18 cellular contexts compared by ENCODE assay signal in the genomic region with DNA sequence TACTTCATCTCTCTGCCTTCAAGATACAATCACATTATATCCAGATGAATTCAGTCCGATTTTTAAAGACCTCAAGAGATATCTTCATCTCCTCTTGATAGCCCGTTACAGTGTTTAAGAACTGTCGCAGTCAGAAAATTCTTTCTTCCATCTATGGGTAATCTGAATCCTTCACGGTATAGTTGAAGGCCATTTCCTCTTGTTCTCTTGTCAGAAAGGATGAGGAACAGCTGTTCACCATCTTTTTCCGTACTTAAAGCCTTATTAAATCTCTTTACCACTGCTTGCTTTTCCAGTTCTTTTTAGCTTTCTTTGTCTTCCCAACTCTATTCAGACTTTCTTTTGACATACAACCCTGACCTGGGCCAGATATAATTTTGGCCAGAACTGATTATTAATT.
DNase-seq lines count a peak whose midpoint lies in the region; ATAC-seq, FAIRE-seq and TF ChIP-seq lines count a peak whose summit lies in the region.
"Had no signal": no experiment of that assay in that cellular context is flagged by ENCODE, and none has a peak within 500 bp of the region (broad histone marks: within the 10 kb centered on the region; RNA-seq: fewer than 3 reads in every experiment).

No MANE protein-coding gene starts in this region.

- peak overlapping the region; percentile 4 for H3K27ac Mint-ChIP-seq in mesothelial cell of epicardium
- H3K27ac Mint-ChIP-seq: CD8-positive, alpha-beta T cell had no signal

- H3K36me3 ChIP-seq in A673 (ENCODE audit: insufficient read depth, low read length, poor library complexity, severe bottlenecking) (no peaks in the 10 kb centered on the region), K562 (ENCODE audit: control insufficient read depth, insufficient read depth, low read length) (peaks cover 3% of the 10 kb centered on the region; the same call in 1 of the 3 replicates), esophagus squamous epithelium (no peaks in the 10 kb centered on the region)

- CTCF ChIA-PET in A673 (lab: Charles Lee) (no interaction called here), K562 (lab: Yijun Ruan, JAX; ENCODE audit: low intra/inter-chr PET ratio) (no interaction called here)

- TF ChIP-seq RAD21 in K562 (CRISPR knock-in tag; conservative IDR thresholded peaks at IDR 0.05 in 1 of 2, IDR thresholded peaks at IDR 0.05 in 1 of 2): no peak

- H3K27me3 ChIP-seq in A673 (replicated peaks; ENCODE audit: insufficient read depth, low read depth, low read length, poor library complexity) (no peaks in the 10 kb centered on the region), K562 (ENCODE audit: control insufficient read depth in 2 of 2, insufficient read depth in 2 of 2, low read length in 2 of 2) (no peaks in the 10 kb centered on the region), esophagus squamous epithelium (no peaks in the 10 kb centered on the region)

- no peaks in the 10 kb centered on the region for H4K20me1 ChIP-seq in K562 (replicated peaks; ENCODE audit: control insufficient read depth, insufficient read depth, low read length)

- H3K4me1 ChIP-seq in A673 (ENCODE audit: insufficient read depth, low read length, poor library complexity, severe bottlenecking) (peaks cover 34% of the 10 kb centered on the region), K562 (replicated peaks in 1 of 2; ENCODE audit: control insufficient read depth in 2 of 2, insufficient read depth in 2 of 2, low read length in 2 of 2) (no peaks in the 10 kb centered on the region), esophagus squamous epithelium (no peaks in the 10 kb centered on the region)

- TF ChIP-seq CTCF in A673 (conservative IDR thresholded peaks at IDR 0.05; ENCODE audit: low read depth, low read length): no peak
- TF ChIP-seq CTCF in K562 (IDR thresholded peaks at IDR 0.05 in 2 of 3, conservative IDR thresholded peaks at IDR 0.05 in 1 of 3; ENCODE audit: insufficient read depth in 2 of 3, low read depth in 1 of 3, low read length in 3 of 3): no peak
- TF ChIP-seq CTCF in mesothelial cell of epicardium (IDR thresholded peaks at IDR 0.05; ENCODE audit: unreplicated experiment): no peak
- TF ChIP-seq CTCF in esophagus squamous epithelium (IDR thresholded peaks at IDR 0.05): no peak

- TF ChIP-seq POLR2A in K562 (conservative IDR thresholded peaks at IDR 0.05): no peak
- no peak for TF ChIP-seq POLR2A in esophagus squamous epithelium (IDR thresholded peaks at IDR 0.05)

- ATAC-seq in K562: no peak
- ATAC-seq: CD8-positive, alpha-beta T cell; HCT116; Panc1; Right ventricle myocardium inferior had no signal

- no peak overlapping the region for H3K4me2 ChIP-seq in K562 (ENCODE audit: insufficient read depth, low read length)
- H3K4me2 ChIP-seq: SK-N-SH had no signal

- in situ Hi-C loops in K562 (cut with MboI): no loop called here

- H3K4me3 ChIP-seq in A673 (ENCODE audit: low read depth, low read length, poor library complexity, severe bottlenecking): no peak overlapping the region
- no peak overlapping the region for H3K4me3 ChIP-seq in K562
- no peak overlapping the region for H3K4me3 ChIP-seq in esophagus squamous epithelium
- H3K4me3 ChIP-seq: GM23248 had no signal

- POLR2A ChIA-PET in A673 (lab: Charles Lee; ENCODE audit: low non-redundant PET): no interaction called here
- POLR2A ChIA-PET in K562 (lab: Yijun Ruan, JAX): interaction anchor here (1.0 kb wide), 1 partner anchor 9 kb away, joined by 3 read pairs; no protein-coding TSS in a partner anchor

- H3K4me3 Mint-ChIP-seq in mesothelial cell of epicardium: no peak overlapping the region
- H3K4me3 Mint-ChIP-seq: CD8-positive, alpha-beta T cell had no signal

- no peaks in the 10 kb centered on the region for H3K9me3 Mint-ChIP-seq in mesothelial cell of epicardium
- H3K9me3 Mint-ChIP-seq: CD8-positive, alpha-beta T cell had no signal

- H3K4me1 Mint-ChIP-seq in mesothelial cell of epicardium: peaks cover 10% of the 10 kb centered on the region

- no peaks in the 10 kb centered on the region for H3K9me1 ChIP-seq in K562 (ENCODE audit: control insufficient read depth, insufficient read depth, low read length)

- BruUV-seq in A673 (replicated peaks; lab: Mats Ljungman, UMichigan) (no TSS peak), K562 (replicated peaks; lab: Mats Ljungman, UMichigan) (no TSS peak)

- no peak for TF ChIP-seq EP300 in K562 (IDR thresholded peaks at IDR 0.05; ENCODE audit: low read length)

- peaks cover 2% of the 10 kb centered on the region for H3K36me3 Mint-ChIP-seq in mesothelial cell of epicardium

- no peak overlapping the region for H2AFZ ChIP-seq in K562 (ENCODE audit: low read depth, low read length)
- H2AFZ ChIP-seq: GM23248 had no signal

- H3K27ac ChIP-seq in A673 (ENCODE audit: low read depth, low read length, poor library complexity, severe bottlenecking): peak overlapping the region; percentile 51
- no peak overlapping the region for H3K27ac ChIP-seq in K562 (ENCODE audit: extremely low read depth, low read depth, low read length)
- H3K27ac ChIP-seq in esophagus squamous epithelium: no peak overlapping the region
- H3K27ac ChIP-seq: GM23248 had no signal

- no peaks in the 10 kb centered on the region for H3K9me3 ChIP-seq in A673 (ENCODE audit: low read depth, low read length, poor library complexity, severe bottlenecking)
- no peaks in the 10 kb centered on the region for H3K9me3 ChIP-seq in K562 (replicated peaks; ENCODE audit: control insufficient read depth, insufficient read depth, low read depth, low read length)
- H3K9me3 ChIP-seq in esophagus squamous epithelium: no peaks in the 10 kb centered on the region
- H3K9me3 ChIP-seq: SK-N-SH had no signal

- no peak overlapping the region for H3K9ac ChIP-seq in K562 (ENCODE audit: insufficient read depth in 1 of 2, low read depth in 2 of 2, low read length in 2 of 2)
- H3K9ac ChIP-seq: GM23248, SK-N-SH had no signal

- WGBS in K562 (ENCODE audit: insufficient coverage, low coverage, missing lambda C conversion rate): 54% methylated on average over 5 of the region's 5 CpGs
- WGBS in esophagus squamous epithelium, 2 donors: 59 to 79% methylated on average over 5 of the region's 5 CpGs

- DNase-seq in A673 (ENCODE audit: low spot score): peak; percentile 83
- peak; percentile 2 for DNase-seq in LHCN-M2 (ENCODE audit: low read depth)
- no peak for DNase-seq in K562 (ENCODE audit: extremely low read depth in 1 of 4, low spot score in 3 of 4)
- DNase-seq in mesothelial cell of epicardium (ENCODE audit: low spot score in 2 of 2, unreplicated experiment in 2 of 2): no peak
- DNase-seq in anterior cingulate cortex (lab: John Stamatoyannopoulos, UW): no peak
- no peak for DNase-seq in esophagus squamous epithelium (lab: John Stamatoyannopoulos, UW)
- no peak for DNase-seq in 8988T
- DNase-seq: CD8-positive, alpha-beta T cell; DND-41; GDM1; GM23248; NCI-H187; NCI-H2171 treated with DMSO at 0.1 percent for 48 hours; NCI-H526; SK-N-SH had no signal

- no peaks in the 10 kb centered on the region for H3K27me3 Mint-ChIP-seq in mesothelial cell of epicardium (ENCODE audit: low read depth)

- H3K79me2 ChIP-seq in K562 (ENCODE audit: control insufficient read depth, insufficient read depth, low read length): no peaks in the 10 kb centered on the region

- intact Hi-C loops in A673 (cut with micrococcal nuclease; ENCODE audit: unreplicated experiment): no loop called here
- intact Hi-C loops in K562 (cut with micrococcal nuclease): no loop called here
- intact Hi-C loops in esophagus squamous epithelium (cut with DNase I): no loop called here

- no peak for FAIRE-seq in K562 (lab: Jason Lieb, UNC)

TF ChIP-seq in K562, 482 proteins besides CTCF, POLR2A, EP300 and RAD21:
- TF ChIP-seq MAFK (IDR thresholded peaks at IDR 0.05; ENCODE audit: low read length): no peak
- TF ChIP-seq, protein P1, sequence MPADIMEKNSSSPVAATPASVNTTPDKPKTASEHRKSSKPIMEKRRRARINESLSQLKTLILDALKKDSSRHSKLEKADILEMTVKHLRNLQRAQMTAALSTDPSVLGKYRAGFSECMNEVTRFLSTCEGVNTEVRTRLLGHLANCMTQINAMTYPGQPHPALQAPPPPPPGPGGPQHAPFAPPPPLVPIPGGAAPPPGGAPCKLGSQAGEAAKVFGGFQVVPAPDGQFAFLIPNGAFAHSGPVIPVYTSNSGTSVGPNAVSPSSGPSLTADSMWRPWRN (IDR thresholded peaks at IDR 0.05; ENCODE audit: low read depth): no peak
- TF ChIP-seq DACH1 (IDR thresholded peaks at IDR 0.05; ENCODE audit: partially characterized antibody): peak; percentile 8
- TF ChIP-seq HSF4 (CRISPR knock-in tag; IDR thresholded peaks at IDR 0.05; ENCODE audit: borderline replicate concordance): no peak
- TF ChIP-seq ELF4 (CRISPR knock-in tag; IDR thresholded peaks at IDR 0.05): no peak

Comparison
In these comparisons a context has a peak if more than half of its experiments do, and no peak if none do; other contexts are left out.
1. DNase-seq: peak in A673 (single experiment) and LHCN-M2 (single experiment); none in K562 (0 of 4), mesothelial cell of epicardium (0 of 2), anterior cingulate cortex (0 of 58), esophagus squamous epithelium (single experiment) and 8988T (single experiment).